In the genomic region with DNA sequence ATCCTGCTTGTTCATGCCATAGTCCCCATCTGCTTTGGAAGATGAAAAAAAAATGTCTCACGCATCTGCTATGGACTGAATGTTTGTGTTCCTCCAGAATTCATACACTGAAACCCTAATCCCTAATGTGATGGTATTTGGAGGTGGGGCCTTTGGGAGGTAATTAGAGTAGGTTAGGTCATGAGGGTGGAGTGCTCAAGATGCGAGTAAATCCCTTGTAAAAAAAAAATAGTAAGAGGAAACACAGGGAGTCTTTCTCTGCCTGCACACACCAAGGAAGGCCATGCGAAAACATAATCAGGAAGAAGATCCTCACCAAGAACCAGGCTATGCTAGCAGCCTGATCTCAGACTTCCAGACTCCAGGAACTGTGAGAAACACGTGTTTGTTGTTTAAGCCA, we compare ENCODE assay signal across 18 cellular contexts.
A peak's percentile ranks its signal among the peaks of the same experiment; 100 is the strongest.
DNase-seq lines count a peak whose midpoint lies in the region; ATAC-seq and TF ChIP-seq lines count a peak whose summit lies in the region.
"Had no signal": no experiment of that assay in that cellular context is flagged by ENCODE, and none has a peak within 500 bp of the region (broad histone marks: within the 10 kb centered on the region; RNA-seq: fewer than 3 reads in every experiment).

No MANE protein-coding gene starts in this region.

- H3K36me3 ChIP-seq in gastroesophageal sphincter, result no peaks in the 10 kb centered on the region
- H3K36me3 ChIP-seq: BE2C had no signal

- ATAC-seq in gastroesophageal sphincter (no peak), GM18907 (IDR thresholded peaks at IDR 0.05; ENCODE audit: unreplicated experiment) (no peak)

- H3K9me3 ChIP-seq in gastroesophageal sphincter, result no peaks in the 10 kb centered on the region
- H3K9me3 ChIP-seq: BE2C had no signal

- no peaks in the 10 kb centered on the region for H3K4me1 ChIP-seq in gastroesophageal sphincter
- H3K4me1 ChIP-seq: BE2C had no signal

- H3K27me3 ChIP-seq in gastroesophageal sphincter, result no peaks in the 10 kb centered on the region
- H3K27me3 ChIP-seq: BE2C had no signal

- TF ChIP-seq CTCF in gastroesophageal sphincter (IDR thresholded peaks at IDR 0.05), result no peak

- in situ Hi-C loops in SK-MEL-5 (cut with HindIII; ENCODE audit: low pct_unique_long_range_greater_than_20kb, low sequenced_read_pairs), result no loop called here

- TF ChIP-seq EP300 in gastroesophageal sphincter (IDR thresholded peaks at IDR 0.05), result no peak

- no peak overlapping the region for H3K27ac ChIP-seq in gastroesophageal sphincter
- H3K27ac ChIP-seq: KMS-11, RWPE1, SK-N-MC had no signal

- WGBS in gastroesophageal sphincter (ENCODE audit: low coverage in 1 of 2), 2 donors, result 63 to 76% methylated on average over 4 of the region's 4 CpGs

- peak; percentile 4 for DNase-seq in HT1080 (ENCODE audit: low read depth)
- peak; percentile 16 for DNase-seq in SK-MEL-5 (ENCODE audit: low read depth, low spot score)
- DNase-seq in left kidney (ENCODE audit: low read depth, low spot score), result peak; percentile 27
- peak; percentile 21 for DNase-seq in retina
- no peak for DNase-seq in NCI-H69 (lab: John Stamatoyannopoulos, UW)
- DNase-seq: BE2C; CD4-positive, alpha-beta memory T cell; GF-D8; NCI-H1105; NCI-H1694 treated with DMSO at 0.1 percent for 48 hours; NCI-H510A treated with DMSO at 0.1 percent for 48 hours; NK-92 treated with Interleukin-12 subunit alpha and Interleukin-12 subunit beta, amount 100 ng/mL, for 24 hours; OCI-M1 had no signal

- TF ChIP-seq POLR2A in gastroesophageal sphincter (IDR thresholded peaks at IDR 0.05), result no peak

- H3K4me3 ChIP-seq in gastroesophageal sphincter, result no peak overlapping the region
- H3K4me3 ChIP-seq: SK-N-MC had no signal
